ENCODE assay signal across 9 cellular contexts in genomic region chr5:73233461-73234151, GRCh38.
DNase-seq lines count a peak whose midpoint lies in the region; ATAC-seq and TF ChIP-seq lines count a peak whose summit lies in the region.
"Had no signal": no experiment of that assay in that cellular context is flagged by ENCODE, and none has a peak within 500 bp of the region (broad histone marks: within the 10 kb centered on the region; RNA-seq: fewer than 3 reads in every experiment).

No MANE protein-coding gene starts in this region.

- no peak overlapping the region for H3K27ac Mint-ChIP-seq in activated CD4-positive, alpha-beta T cell treated with anti-CD3 and anti-CD28 coated beads for 36 hours
- H3K27ac Mint-ChIP-seq in activated CD4-positive, alpha-beta T cell treated with anti-CD3 and anti-CD28 coated beads, Interleukin-2, amount 10 ng/mL, durations not matched to agents 24 days and 14 days, result no peak overlapping the region

- H3K36me3 Mint-ChIP-seq in activated CD4-positive, alpha-beta T cell treated with anti-CD3 and anti-CD28 coated beads for 36 hours (ENCODE audit: low read depth), result no peaks in the 10 kb centered on the region
- H3K36me3 Mint-ChIP-seq in activated CD4-positive, alpha-beta T cell treated with anti-CD3 and anti-CD28 coated beads, Interleukin-2, amount 10 ng/mL, durations not matched to agents 24 days and 14 days (ENCODE audit: low read depth), result no peaks in the 10 kb centered on the region

- ATAC-seq in activated CD4-positive, alpha-beta T cell treated with anti-CD3 and anti-CD28 coated beads for 36 hours, result no peak
- no peak for ATAC-seq in HG03469 (IDR thresholded peaks at IDR 0.05; ENCODE audit: unreplicated experiment)
- ATAC-seq: A549 had no signal

- peak; percentile 23 for DNase-seq in activated CD4-positive, alpha-beta T cell treated with anti-CD3 and anti-CD28 coated beads for 36 hours
- no peak for DNase-seq in activated CD4-positive, alpha-beta T cell treated with anti-CD3 and anti-CD28 coated beads, Interleukin-2, amount 10 ng/mL, durations not matched to agents 24 days and 14 days
- DNase-seq in esophagus muscularis mucosa (ENCODE audit: extremely low spot score) (no peak), tibial artery (no peak), NCI-H1105 (lab: John Stamatoyannopoulos, UW) (no peak), HPDE6-E6E7 (ENCODE audit: extremely low spot score) (no peak)

- peak overlapping the region; percentile 54 to 58 (median 56) for H3K4me3 ChIP-seq in esophagus muscularis mucosa
- H3K4me3 ChIP-seq in mucosa of rectum (ENCODE audit: low read length in 2 of 2), result peak overlapping the region; percentile 42 to 50
- H3K4me3 ChIP-seq in tibial artery, result peak overlapping the region; percentile 39 to 52
- H3K4me3 ChIP-seq: A549 had no signal

- peaks cover 28% of the 10 kb centered on the region for H3K4me1 Mint-ChIP-seq in activated CD4-positive, alpha-beta T cell treated with anti-CD3 and anti-CD28 coated beads for 36 hours
- no peaks in the 10 kb centered on the region for H3K4me1 Mint-ChIP-seq in activated CD4-positive, alpha-beta T cell treated with anti-CD3 and anti-CD28 coated beads, Interleukin-2, amount 10 ng/mL, durations not matched to agents 24 days and 14 days

- peaks cover 62% of the 10 kb centered on the region for H3K27me3 Mint-ChIP-seq in activated CD4-positive, alpha-beta T cell treated with anti-CD3 and anti-CD28 coated beads for 36 hours
- peaks cover 69% of the 10 kb centered on the region for H3K27me3 Mint-ChIP-seq in activated CD4-positive, alpha-beta T cell treated with anti-CD3 and anti-CD28 coated beads, Interleukin-2, amount 10 ng/mL, durations not matched to agents 24 days and 14 days

- H3K9me3 ChIP-seq in esophagus muscularis mucosa (no peaks in the 10 kb centered on the region), mucosa of rectum (ENCODE audit: control insufficient read depth in 2 of 2, low read length in 2 of 2) (no peaks in the 10 kb centered on the region), tibial artery (no peaks in the 10 kb centered on the region)
- H3K9me3 ChIP-seq: A549 had no signal

- intact Hi-C loops in activated CD4-positive, alpha-beta T cell treated with anti-CD3 and anti-CD28 coated beads for 36 hours (cut with DNase I, micrococcal nuclease), result loop anchor here (2.0 to 5.0 kb wide), 5 partner anchors 64 to 219 kb away; partner anchors contain the start of gene FOXD1 (in 1 of the 2)
- intact Hi-C loops in activated CD4-positive, alpha-beta T cell treated with anti-CD3 and anti-CD28 coated beads, Interleukin-2, amount 10 ng/mL, durations not matched to agents 24 days and 14 days (cut with micrococcal nuclease), result loop anchor here (2.0 to 5.0 kb wide), 3 partner anchors 67 to 219 kb away; no protein-coding TSS in a partner anchor
- intact Hi-C loops in esophagus muscularis mucosa (cut with DNase I), result no loop called here
- intact Hi-C loops in tibial artery (cut with DNase I; ENCODE audit: low total_unique reads), result no loop called here

- peaks cover 0 to 54% (median 12%) of the 10 kb centered on the region in 4 donors for H3K27me3 ChIP-seq in esophagus muscularis mucosa
- H3K27me3 ChIP-seq in mucosa of rectum (ENCODE audit: control insufficient read depth in 2 of 2, insufficient read depth in 2 of 2, low read length in 2 of 2), result peaks cover 56 to 57% of the 10 kb centered on the region in 2 donors
- H3K27me3 ChIP-seq in tibial artery, result peaks cover 5 to 57% of the 10 kb centered on the region in 2 donors

- 6% methylated on average over 18 of the region's 63 CpGs for WGBS in esophagus muscularis mucosa

- H3K9me3 Mint-ChIP-seq in activated CD4-positive, alpha-beta T cell treated with anti-CD3 and anti-CD28 coated beads for 36 hours (ENCODE audit: low read depth), result no peaks in the 10 kb centered on the region
- H3K9me3 Mint-ChIP-seq in activated CD4-positive, alpha-beta T cell treated with anti-CD3 and anti-CD28 coated beads, Interleukin-2, amount 10 ng/mL, durations not matched to agents 24 days and 14 days, result no peaks in the 10 kb centered on the region

- peak overlapping the region in 1 of 2 donors; percentile 42 for H3K9ac ChIP-seq in mucosa of rectum (ENCODE audit: low read depth in 1 of 2, low read length in 2 of 2)

- TF ChIP-seq EP300 in esophagus muscularis mucosa (IDR thresholded peaks at IDR 0.05), result no peak

- CTCF ChIA-PET in activated CD4-positive, alpha-beta T cell treated with anti-CD3 and anti-CD28 coated beads for 36 hours (lab: Charles Lee), result interaction anchor here (0.6 to 1.4 kb wide), 3 partner anchors 14 to 71 kb away, joined by 3 read pairs; no protein-coding TSS in a partner anchor

- H3K27ac ChIP-seq in esophagus muscularis mucosa (replicated peaks in 1 of 4) (peak overlapping the region in 3 of 4 donors; percentile 7 to 36 (median 36)), mucosa of rectum (ENCODE audit: low read depth in 2 of 2, low read length in 2 of 2) (no peak overlapping the region), tibial artery (no peak overlapping the region)
- H3K27ac ChIP-seq: A549 had no signal

- POLR2A ChIA-PET in activated CD4-positive, alpha-beta T cell treated with anti-CD3 and anti-CD28 coated beads for 36 hours (lab: Charles Lee), result no interaction called here

- TF ChIP-seq CTCF in esophagus muscularis mucosa (IDR thresholded peaks at IDR 0.05), result no peak
- no peak for TF ChIP-seq CTCF in tibial artery (IDR thresholded peaks at IDR 0.05)

- H3K36me3 ChIP-seq in esophagus muscularis mucosa (no peaks in the 10 kb centered on the region), mucosa of rectum (ENCODE audit: control insufficient read depth in 2 of 2, insufficient read depth in 2 of 2, low read length in 2 of 2) (no peaks in the 10 kb centered on the region), tibial artery (no peaks in the 10 kb centered on the region)

- no peak for TF ChIP-seq POLR2A in esophagus muscularis mucosa (IDR thresholded peaks at IDR 0.05; ENCODE audit: low read depth)

- H3K4me3 Mint-ChIP-seq in activated CD4-positive, alpha-beta T cell treated with anti-CD3 and anti-CD28 coated beads for 36 hours, result peak overlapping the region; percentile 10
- H3K4me3 Mint-ChIP-seq in activated CD4-positive, alpha-beta T cell treated with anti-CD3 and anti-CD28 coated beads, Interleukin-2, amount 10 ng/mL, durations not matched to agents 24 days and 14 days, result no peak overlapping the region

- H3K4me1 ChIP-seq in esophagus muscularis mucosa (peaks cover 18 to 26% (median 24%) of the 10 kb centered on the region in 4 donors), mucosa of rectum (ENCODE audit: control insufficient read depth in 2 of 2, insufficient read depth in 2 of 2, low read length in 2 of 2) (peaks cover 3 to 12% of the 10 kb centered on the region in 2 donors), tibial artery (peaks cover 0 to 24% (median 16%) of the 10 kb centered on the region in 4 donors)
- H3K4me1 ChIP-seq: A549 had no signal

Comparison
In these comparisons a context has a peak if more than half of its experiments do, and no peak if none do; other contexts are left out.
1. H3K27ac ChIP-seq: peak in esophagus muscularis mucosa (3 of 4); none in mucosa of rectum (0 of 2) and tibial artery (0 of 2).
2. intact Hi-C loops: an anchor here in activated CD4-positive, alpha-beta T cell treated with anti-CD3 and anti-CD28 coated beads for 36 hours (2.0 to 5.0 kb wide) and activated CD4-positive, alpha-beta T cell treated with anti-CD3 and anti-CD28 coated beads, Interleukin-2, amount 10 ng/mL, durations not matched to agents 24 days and 14 days (2.0 to 5.0 kb wide); none called in esophagus muscularis mucosa and tibial artery.
3. Peak in every context shown above with its lines, with median percentiles within 50 percentile points of each other: H3K4me3 ChIP-seq.